ENCODE assay signal across 26 cellular contexts in the genomic region with DNA sequence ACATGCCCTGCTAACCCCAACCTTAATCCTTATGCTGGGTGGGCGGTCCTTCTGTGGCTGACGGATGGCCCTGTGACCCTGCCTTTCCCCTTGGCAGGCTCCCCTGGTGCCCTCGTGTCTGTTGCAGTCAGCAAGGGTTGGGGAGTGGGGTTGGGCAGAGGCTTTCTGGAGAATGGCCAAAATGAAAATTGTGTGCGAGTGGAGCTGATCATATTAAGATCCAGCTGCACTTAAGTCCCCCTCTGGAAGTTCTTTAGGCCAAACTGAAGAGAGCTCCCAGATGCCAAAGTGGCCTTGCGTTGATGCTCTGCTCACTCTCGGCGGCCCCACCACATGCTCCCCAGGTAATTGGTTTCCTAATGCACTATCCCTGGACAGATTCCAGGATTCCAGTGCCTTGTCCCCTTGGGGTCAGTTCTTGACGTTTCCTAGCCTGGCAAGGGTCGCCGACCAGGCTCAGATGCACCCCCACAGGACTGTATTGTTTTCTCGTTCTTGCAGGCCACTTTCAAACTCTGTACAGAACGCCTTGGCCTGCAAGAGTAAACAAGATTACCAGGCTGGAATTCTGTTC. TPM values are rescaled to one million over a fixed set of nuclear protein-coding genes. Genes with fewer than 3 reads are reported as not detected.
DNase-seq lines count a peak whose midpoint lies in the region; ATAC-seq, FAIRE-seq and TF ChIP-seq lines count a peak whose summit lies in the region.
"Had no signal": no experiment of that assay in that cellular context is flagged by ENCODE, and none has a peak within 500 bp of the region (broad histone marks: within the 10 kb centered on the region; RNA-seq: fewer than 3 reads in every experiment).

No MANE protein-coding gene starts in this region.

- no peaks in the 10 kb centered on the region for H3K27me3 Mint-ChIP-seq in neural crest cell (ENCODE audit: low read depth)
- H3K27me3 Mint-ChIP-seq: activated naive CD4-positive, alpha-beta T cell treated with anti-CD3 and anti-CD28 coated beads, Interleukin-2, amount 50 U/mL, for 24 hours; B cell had no signal

- H3K4me3 ChIP-seq in coronary artery, result no peak overlapping the region
- no peak overlapping the region for H3K4me3 ChIP-seq in transverse colon
- H3K4me3 ChIP-seq: body of pancreas, gastrocnemius medialis, left ventricle myocardium inferior, pancreas, suprapubic skin had no signal

- TF ChIP-seq CTCF in coronary artery (IDR thresholded peaks at IDR 0.05) (no peak), neural crest cell (conservative IDR thresholded peaks at IDR 0.05) (no peak), transverse colon (IDR thresholded peaks at IDR 0.05) (no peak), D721Med (IDR thresholded peaks at IDR 0.05; ENCODE audit: insufficient read depth, missing control alignments) (no peak)

- peak overlapping the region; percentile 81 for H3K27ac Mint-ChIP-seq in neural crest cell (ENCODE audit: unreplicated experiment)
- H3K27ac Mint-ChIP-seq: activated CD8-positive, alpha-beta T cell treated with anti-CD3 and anti-CD28 coated beads, Interleukin-2, amount 10 ng/mL, durations not matched to agents 7 days and 5 days; activated naive CD4-positive, alpha-beta T cell treated with anti-CD3 and anti-CD28 coated beads, Interleukin-2, amount 50 U/mL, for 24 hours; B cell had no signal

- H3K4me1 ChIP-seq in transverse colon, result peaks cover 7 to 36% (median 16%) of the 10 kb centered on the region in 4 donors
- H3K4me1 ChIP-seq: body of pancreas had no signal

- in situ Hi-C loops in transverse colon (cut with MboI; ENCODE audit: low pct_ligation_motif_present in 1 of 4, low pct_unique_long_range_greater_than_20kb in 1 of 4, low sequenced_read_pairs in 3 of 4), result no loop called here

- 67 to 73% methylated on average over 3 to 12 of the region's 12 CpGs for WGBS in transverse colon (ENCODE audit: low coverage in 1 of 2), 2 donors

- TF ChIP-seq EP300 in transverse colon (IDR thresholded peaks at IDR 0.05; ENCODE audit: low read depth), result no peak

- H3K27ac ChIP-seq in coronary artery, result peak overlapping the region; percentile 91 to 94
- peak overlapping the region; percentile 79 to 90 (median 84) for H3K27ac ChIP-seq in transverse colon
- H3K27ac ChIP-seq: body of pancreas, epithelial cell of prostate, gastrocnemius medialis, pancreas, suprapubic skin had no signal

- peak; percentile 34 for DNase-seq in NCI-H1092 treated with DMSO at 0.1 percent for 48 hours (lab: John Stamatoyannopoulos, UW)
- DNase-seq in NCI-H1092 (lab: John Stamatoyannopoulos, UW), result no peak
- DNase-seq in coronary artery (ENCODE audit: low spot score), result no peak
- no peak for DNase-seq in neural crest cell (ENCODE audit: low read depth, low spot score)
- no peak for DNase-seq in transverse colon
- DNase-seq in D721Med (ENCODE audit: insufficient read length, low spot score), result no peak
- no peak for DNase-seq in GDM1 (lab: John Stamatoyannopoulos, UW)
- DNase-seq: 8988T; activated CD4-positive, CD25-positive, alpha-beta regulatory T cell; activated CD8-positive, alpha-beta T cell treated with anti-CD3 and anti-CD28 coated beads, Interleukin-2, amount 10 ng/mL, durations not matched to agents 7 days and 5 days; activated T-cell treated with anti-CD3 and anti-CD28 coated beads, Interleukin-2, amount 50 U/mL, for 48 hours; Calu3; gastrocnemius medialis; left ventricle myocardium inferior; NCI-H1436 treated with DMSO at 0.1 percent for 48 hours; NCI-H446; OCI-M1; stimulated activated CD4-positive, alpha-beta T cell treated with anti-CD3 and anti-CD28 coated beads, Interleukin-4, amount 100 ng/mL, for 4 hours had no signal

- H3K36me3 Mint-ChIP-seq in neural crest cell (ENCODE audit: low read depth), result no peaks in the 10 kb centered on the region

- H3K36me3 ChIP-seq in transverse colon, result no peaks in the 10 kb centered on the region
- H3K36me3 ChIP-seq: gastrocnemius medialis, left ventricle myocardium inferior, pancreas had no signal

- no peak for TF ChIP-seq POLR2A in transverse colon (IDR thresholded peaks at IDR 0.05)

- no peak for FAIRE-seq in D721Med (lab: Jason Lieb, UNC)
- FAIRE-seq: colon, pancreas had no signal

- no peaks in the 10 kb centered on the region for H3K9me3 ChIP-seq in transverse colon
- H3K9me3 ChIP-seq: body of pancreas, gastrocnemius medialis, left ventricle myocardium inferior, pancreas, suprapubic skin had no signal

- H3K4me1 Mint-ChIP-seq in neural crest cell, result peaks cover 27% of the 10 kb centered on the region
- H3K4me1 Mint-ChIP-seq: B cell had no signal

- H3K4me3 Mint-ChIP-seq in neural crest cell, result no peak overlapping the region
- H3K4me3 Mint-ChIP-seq: activated CD8-positive, alpha-beta T cell treated with anti-CD3 and anti-CD28 coated beads, Interleukin-2, amount 10 ng/mL, durations not matched to agents 7 days and 5 days; activated naive CD4-positive, alpha-beta T cell treated with anti-CD3 and anti-CD28 coated beads, Interleukin-2, amount 50 U/mL, for 24 hours; B cell had no signal

- no peak for ATAC-seq in GM21723 (IDR thresholded peaks at IDR 0.05; ENCODE audit: unreplicated experiment)
- ATAC-seq: activated CD8-positive, alpha-beta T cell treated with anti-CD3 and anti-CD28 coated beads, Interleukin-2, amount 10 ng/mL, durations not matched to agents 7 days and 5 days; body of pancreas; gastrocnemius medialis had no signal

- no peaks in the 10 kb centered on the region for H3K9me3 Mint-ChIP-seq in neural crest cell
- H3K9me3 Mint-ChIP-seq: activated naive CD4-positive, alpha-beta T cell treated with anti-CD3 and anti-CD28 coated beads, Interleukin-2, amount 50 U/mL, for 24 hours had no signal

- intact Hi-C loops in transverse colon (cut with DNase I; ENCODE audit: low total_unique reads), result no loop called here

- no peaks in the 10 kb centered on the region for H3K27me3 ChIP-seq in transverse colon
- H3K27me3 ChIP-seq: body of pancreas, gastrocnemius medialis, pancreas, suprapubic skin had no signal

RNA-seq across cellular contexts. Expression of a gene that starts 16.4 kb away (rescaled TPM):
- total RNA-seq in neural crest cell (3.0 and 3.2 TPM in 2 replicates), transverse colon (100 to 1,000 TPM in 2 of 4 donors, 10 to 100 TPM in 2; 20.6 to 305 (median 134) TPM)

RNA-seq across cellular contexts. Expression of a gene that starts 45.4 kb away (rescaled TPM):
- total RNA-seq in neural crest cell (24.9 and 25.4 TPM in 2 replicates), transverse colon (10 to 100 TPM in 3 of 4 donors, 1 to 10 TPM in 1; 7.2 to 27.6 (median 23.5) TPM)
